ENCODE assay signal across 8 cellular contexts in genomic region chr5:40108709-40109407, GRCh38.
DNase-seq lines count a peak whose midpoint lies in the region; TF ChIP-seq lines count a peak whose summit lies in the region.
"Not testable (repeated sequence)": the region's sequence is repeated elsewhere in the genome, so short reads cannot be mapped to it uniquely, and the experiment has no call there.

No MANE protein-coding gene starts in this region.

- not testable (repeated sequence) for H3K27ac ChIP-seq in AG04450 (ENCODE audit: low read depth, low read length)

- H3K9me3 ChIP-seq in AG04450 (ENCODE audit: control insufficient read depth, insufficient read depth, low read length): not testable (repeated sequence)

- CTCF ChIA-PET in AG04450 (lab: Charles Lee): not testable (repeated sequence)

- not testable (repeated sequence) for TF ChIP-seq CTCF in AG04450 (IDR thresholded peaks at IDR 0.05; ENCODE audit: low read depth, low read length); cardiac fibroblast (IDR thresholded peaks at IDR 0.05; ENCODE audit: low read depth, low read length); fibroblast of pulmonary artery (IDR thresholded peaks at IDR 0.05; ENCODE audit: low read length, missing control alignments)

- H3K27me3 ChIP-seq in AG04450 (ENCODE audit: control insufficient read depth, insufficient read depth, low read length): not testable (repeated sequence)

- H3K4me3 ChIP-seq in AG04450 (ENCODE audit: low read depth, low read length); cardiac fibroblast (replicated peaks in 1 of 2; ENCODE audit: low read depth in 2 of 2, low read length in 2 of 2); fibroblast of pulmonary artery (replicated peaks; ENCODE audit: low read depth, low read length): not testable (repeated sequence)

- DNase-seq in AG04450 (ENCODE audit: low read depth, low spot score): peak; percentile 10
- peak; percentile 52 for DNase-seq in H4 (ENCODE audit: low spot score)
- peak; percentile 77 for DNase-seq in M059J (ENCODE audit: low read depth)
- DNase-seq in T1000 (lab: John Stamatoyannopoulos, UW): peak; percentile 55
- DNase-seq in cardiac fibroblast (ENCODE audit: low read depth in 2 of 2): peak; percentile 40 to 91
- peak; percentile 45 for DNase-seq in fibroblast of pulmonary artery (ENCODE audit: low read depth)
- peak; percentile 22 for DNase-seq in mucosa of gallbladder (ENCODE audit: low spot score)
- DNase-seq in stromal cell of bone marrow (ENCODE audit: low read depth): peak; percentile 77

- POLR2A ChIA-PET in AG04450 (lab: Yijun Ruan, JAX): not testable (repeated sequence)

Comparison
In these comparisons a context has a peak if more than half of its experiments do, and no peak if none do; other contexts are left out.
1. DNase-seq: peak in every context shown above with its lines; median percentile 77 in M059J; 77 in stromal cell of bone marrow; 66 in cardiac fibroblast; 55 in T1000; 52 in H4; 45 in fibroblast of pulmonary artery; 22 in mucosa of gallbladder; 10 in AG04450.